Comparison of ENCODE assay signal across 1 cellular context in the genomic region with DNA sequence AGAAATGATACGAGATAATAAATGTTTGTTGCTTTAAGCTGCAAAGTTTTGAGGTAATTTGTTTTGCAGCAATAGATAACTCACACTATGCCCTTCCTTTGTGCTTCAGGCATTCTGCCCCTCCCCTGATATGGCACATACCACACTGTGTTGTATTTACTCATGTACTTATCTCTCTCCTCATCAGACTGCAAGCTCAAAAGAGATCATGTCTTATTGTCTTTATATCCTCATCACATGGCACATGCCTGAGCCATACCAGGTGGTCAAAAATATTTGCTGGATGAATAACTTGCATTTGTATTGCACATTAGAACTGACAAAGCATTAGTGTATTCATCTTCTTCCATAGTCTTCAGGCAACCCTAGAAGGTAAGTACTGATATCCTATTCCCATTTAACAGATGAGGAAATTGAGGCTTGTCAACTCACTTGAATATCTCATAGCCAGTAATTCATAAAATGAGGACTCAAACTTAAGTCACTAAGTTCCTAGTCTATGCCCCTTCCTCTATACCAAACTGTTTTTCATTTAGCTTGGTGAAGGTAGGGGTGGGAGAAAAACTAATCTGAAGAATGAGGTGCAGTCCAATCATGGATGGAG.
TF ChIP-seq lines count a peak whose summit lies in the region.

No MANE protein-coding gene starts in this region.

TF ChIP-seq in K562, 482 proteins besides CTCF, POLR2A, EP300 and RAD21 (continued from another document):
- TF ChIP-seq, protein P1, sequence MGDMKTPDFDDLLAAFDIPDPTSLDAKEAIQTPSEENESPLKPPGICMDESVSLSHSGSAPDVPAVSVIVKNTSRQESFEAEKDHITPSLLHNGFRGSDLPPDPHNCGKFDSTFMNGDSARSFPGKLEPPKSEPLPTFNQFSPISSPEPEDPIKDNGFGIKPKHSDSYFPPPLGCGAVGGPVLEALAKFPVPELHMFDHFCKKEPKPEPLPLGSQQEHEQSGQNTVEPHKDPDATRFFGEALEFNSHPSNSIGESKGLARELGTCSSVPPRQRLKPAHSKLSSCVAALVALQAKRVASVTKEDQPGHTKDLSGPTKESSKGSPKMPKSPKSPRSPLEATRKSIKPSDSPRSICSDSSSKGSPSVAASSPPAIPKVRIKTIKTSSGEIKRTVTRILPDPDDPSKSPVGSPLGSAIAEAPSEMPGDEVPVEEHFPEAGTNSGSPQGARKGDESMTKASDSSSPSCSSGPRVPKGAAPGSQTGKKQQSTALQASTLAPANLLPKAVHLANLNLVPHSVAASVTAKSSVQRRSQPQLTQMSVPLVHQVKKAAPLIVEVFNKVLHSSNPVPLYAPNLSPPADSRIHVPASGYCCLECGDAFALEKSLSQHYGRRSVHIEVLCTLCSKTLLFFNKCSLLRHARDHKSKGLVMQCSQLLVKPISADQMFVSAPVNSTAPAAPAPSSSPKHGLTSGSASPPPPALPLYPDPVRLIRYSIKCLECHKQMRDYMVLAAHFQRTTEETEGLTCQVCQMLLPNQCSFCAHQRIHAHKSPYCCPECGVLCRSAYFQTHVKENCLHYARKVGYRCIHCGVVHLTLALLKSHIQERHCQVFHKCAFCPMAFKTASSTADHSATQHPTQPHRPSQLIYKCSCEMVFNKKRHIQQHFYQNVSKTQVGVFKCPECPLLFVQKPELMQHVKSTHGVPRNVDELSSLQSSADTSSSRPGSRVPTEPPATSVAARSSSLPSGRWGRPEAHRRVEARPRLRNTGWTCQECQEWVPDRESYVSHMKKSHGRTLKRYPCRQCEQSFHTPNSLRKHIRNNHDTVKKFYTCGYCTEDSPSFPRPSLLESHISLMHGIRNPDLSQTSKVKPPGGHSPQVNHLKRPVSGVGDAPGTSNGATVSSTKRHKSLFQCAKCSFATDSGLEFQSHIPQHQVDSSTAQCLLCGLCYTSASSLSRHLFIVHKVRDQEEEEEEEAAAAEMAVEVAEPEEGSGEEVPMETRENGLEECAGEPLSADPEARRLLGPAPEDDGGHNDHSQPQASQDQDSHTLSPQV (IDR thresholded peaks at IDR 0.05) = peak; percentile 7; the same call in 1 of the 2 replicates
- TF ChIP-seq, protein P2, sequence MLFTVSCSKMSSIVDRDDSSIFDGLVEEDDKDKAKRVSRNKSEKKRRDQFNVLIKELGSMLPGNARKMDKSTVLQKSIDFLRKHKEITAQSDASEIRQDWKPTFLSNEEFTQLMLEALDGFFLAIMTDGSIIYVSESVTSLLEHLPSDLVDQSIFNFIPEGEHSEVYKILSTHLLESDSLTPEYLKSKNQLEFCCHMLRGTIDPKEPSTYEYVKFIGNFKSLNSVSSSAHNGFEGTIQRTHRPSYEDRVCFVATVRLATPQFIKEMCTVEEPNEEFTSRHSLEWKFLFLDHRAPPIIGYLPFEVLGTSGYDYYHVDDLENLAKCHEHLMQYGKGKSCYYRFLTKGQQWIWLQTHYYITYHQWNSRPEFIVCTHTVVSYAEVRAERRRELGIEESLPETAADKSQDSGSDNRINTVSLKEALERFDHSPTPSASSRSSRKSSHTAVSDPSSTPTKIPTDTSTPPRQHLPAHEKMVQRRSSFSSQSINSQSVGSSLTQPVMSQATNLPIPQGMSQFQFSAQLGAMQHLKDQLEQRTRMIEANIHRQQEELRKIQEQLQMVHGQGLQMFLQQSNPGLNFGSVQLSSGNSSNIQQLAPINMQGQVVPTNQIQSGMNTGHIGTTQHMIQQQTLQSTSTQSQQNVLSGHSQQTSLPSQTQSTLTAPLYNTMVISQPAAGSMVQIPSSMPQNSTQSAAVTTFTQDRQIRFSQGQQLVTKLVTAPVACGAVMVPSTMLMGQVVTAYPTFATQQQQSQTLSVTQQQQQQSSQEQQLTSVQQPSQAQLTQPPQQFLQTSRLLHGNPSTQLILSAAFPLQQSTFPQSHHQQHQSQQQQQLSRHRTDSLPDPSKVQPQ (CRISPR knock-in tag; IDR thresholded peaks at IDR 0.05; ENCODE audit: borderline replicate concordance) = no peak
- no peak for TF ChIP-seq CHD2 (IDR thresholded peaks at IDR 0.05; ENCODE audit: low read depth, low read length)
- TF ChIP-seq, protein P3, sequence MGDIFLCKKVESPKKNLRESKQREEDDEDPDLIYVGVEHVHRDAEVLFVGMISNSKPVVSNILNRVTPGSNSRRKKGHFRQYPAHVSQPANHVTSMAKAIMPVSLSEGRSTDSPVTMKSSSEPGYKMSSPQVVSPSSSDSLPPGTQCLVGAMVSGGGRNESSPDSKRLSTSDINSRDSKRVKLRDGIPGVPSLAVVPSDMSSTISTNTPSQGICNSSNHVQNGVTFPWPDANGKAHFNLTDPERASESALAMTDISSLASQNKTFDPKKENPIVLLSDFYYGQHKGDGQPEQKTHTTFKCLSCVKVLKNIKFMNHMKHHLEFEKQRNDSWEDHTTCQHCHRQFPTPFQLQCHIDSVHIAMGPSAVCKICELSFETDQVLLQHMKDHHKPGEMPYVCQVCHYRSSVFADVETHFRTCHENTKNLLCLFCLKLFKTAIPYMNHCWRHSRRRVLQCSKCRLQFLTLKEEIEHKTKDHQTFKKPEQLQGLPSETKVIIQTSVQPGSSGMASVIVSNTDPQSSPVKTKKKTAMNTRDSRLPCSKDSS (IDR thresholded peaks at IDR 0.05; ENCODE audit: low read depth, partially characterized antibody) = no peak
- TF ChIP-seq, protein P4, sequence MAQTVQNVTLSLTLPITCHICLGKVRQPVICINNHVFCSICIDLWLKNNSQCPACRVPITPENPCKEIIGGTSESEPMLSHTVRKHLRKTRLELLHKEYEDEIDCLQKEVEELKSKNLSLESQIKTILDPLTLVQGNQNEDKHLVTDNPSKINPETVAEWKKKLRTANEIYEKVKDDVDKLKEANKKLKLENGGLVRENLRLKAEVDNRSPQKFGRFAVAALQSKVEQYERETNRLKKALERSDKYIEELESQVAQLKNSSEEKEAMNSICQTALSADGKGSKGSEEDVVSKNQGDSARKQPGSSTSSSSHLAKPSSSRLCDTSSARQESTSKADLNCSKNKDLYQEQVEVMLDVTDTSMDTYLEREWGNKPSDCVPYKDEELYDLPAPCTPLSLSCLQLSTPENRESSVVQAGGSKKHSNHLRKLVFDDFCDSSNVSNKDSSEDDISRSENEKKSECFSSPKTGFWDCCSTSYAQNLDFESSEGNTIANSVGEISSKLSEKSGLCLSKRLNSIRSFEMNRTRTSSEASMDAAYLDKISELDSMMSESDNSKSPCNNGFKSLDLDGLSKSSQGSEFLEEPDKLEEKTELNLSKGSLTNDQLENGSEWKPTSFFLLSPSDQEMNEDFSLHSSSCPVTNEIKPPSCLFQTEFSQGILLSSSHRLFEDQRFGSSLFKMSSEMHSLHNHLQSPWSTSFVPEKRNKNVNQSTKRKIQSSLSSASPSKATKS (CRISPR knock-in tag; IDR thresholded peaks at IDR 0.05) = no peak
- no peak for TF ChIP-seq CBFA2T2 (conservative IDR thresholded peaks at IDR 0.05)
- no peak for TF ChIP-seq ELF1 (tag; IDR thresholded peaks at IDR 0.05)
- TF ChIP-seq, protein P5, sequence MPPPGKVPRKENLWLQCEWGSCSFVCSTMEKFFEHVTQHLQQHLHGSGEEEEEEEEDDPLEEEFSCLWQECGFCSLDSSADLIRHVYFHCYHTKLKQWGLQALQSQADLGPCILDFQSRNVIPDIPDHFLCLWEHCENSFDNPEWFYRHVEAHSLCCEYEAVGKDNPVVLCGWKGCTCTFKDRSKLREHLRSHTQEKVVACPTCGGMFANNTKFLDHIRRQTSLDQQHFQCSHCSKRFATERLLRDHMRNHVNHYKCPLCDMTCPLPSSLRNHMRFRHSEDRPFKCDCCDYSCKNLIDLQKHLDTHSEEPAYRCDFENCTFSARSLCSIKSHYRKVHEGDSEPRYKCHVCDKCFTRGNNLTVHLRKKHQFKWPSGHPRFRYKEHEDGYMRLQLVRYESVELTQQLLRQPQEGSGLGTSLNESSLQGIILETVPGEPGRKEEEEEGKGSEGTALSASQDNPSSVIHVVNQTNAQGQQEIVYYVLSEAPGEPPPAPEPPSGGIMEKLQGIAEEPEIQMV (tag; conservative IDR thresholded peaks at IDR 0.05; ENCODE audit: low read depth) = no peak
- no peak for TF ChIP-seq CAMTA2 (CRISPR knock-in tag; conservative IDR thresholded peaks at IDR 0.05)
- no peak for TF ChIP-seq DDX20 (tag; IDR thresholded peaks at IDR 0.05; ENCODE audit: low read depth)
- no peak for TF ChIP-seq KAT2B (IDR thresholded peaks at IDR 0.05; ENCODE audit: low read depth, low read length)
- TF ChIP-seq KDM5B (IDR thresholded peaks at IDR 0.05; ENCODE audit: insufficient replicate concordance, low read depth, low read length) = no peak
- TF ChIP-seq CTBP1 (IDR thresholded peaks at IDR 0.05; ENCODE audit: borderline replicate concordance) = 0 out of 2 replicates have a peak, but pooled peaks have one; percentile 14
- TF ChIP-seq KLF13 (tag; IDR thresholded peaks at IDR 0.05; ENCODE audit: borderline replicate concordance, low read depth) = no peak
- TF ChIP-seq NR4A1 (CRISPR knock-in tag; IDR thresholded peaks at IDR 0.05) = no peak
- TF ChIP-seq NR4A1 (tag; IDR thresholded peaks at IDR 0.05) = no peak
- TF ChIP-seq, protein P6, sequence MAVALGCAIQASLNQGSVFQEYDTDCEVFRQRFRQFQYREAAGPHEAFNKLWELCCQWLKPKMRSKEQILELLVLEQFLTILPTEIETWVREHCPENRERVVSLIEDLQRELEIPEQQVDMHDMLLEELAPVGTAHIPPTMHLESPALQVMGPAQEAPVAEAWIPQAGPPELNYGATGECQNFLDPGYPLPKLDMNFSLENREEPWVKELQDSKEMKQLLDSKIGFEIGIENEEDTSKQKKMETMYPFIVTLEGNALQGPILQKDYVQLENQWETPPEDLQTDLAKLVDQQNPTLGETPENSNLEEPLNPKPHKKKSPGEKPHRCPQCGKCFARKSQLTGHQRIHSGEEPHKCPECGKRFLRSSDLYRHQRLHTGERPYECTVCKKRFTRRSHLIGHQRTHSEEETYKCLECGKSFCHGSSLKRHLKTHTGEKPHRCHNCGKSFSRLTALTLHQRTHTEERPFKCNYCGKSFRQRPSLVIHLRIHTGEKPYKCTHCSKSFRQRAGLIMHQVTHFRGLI (CRISPR knock-in tag; IDR thresholded peaks at IDR 0.05) = no peak
- TF ChIP-seq, protein P7, sequence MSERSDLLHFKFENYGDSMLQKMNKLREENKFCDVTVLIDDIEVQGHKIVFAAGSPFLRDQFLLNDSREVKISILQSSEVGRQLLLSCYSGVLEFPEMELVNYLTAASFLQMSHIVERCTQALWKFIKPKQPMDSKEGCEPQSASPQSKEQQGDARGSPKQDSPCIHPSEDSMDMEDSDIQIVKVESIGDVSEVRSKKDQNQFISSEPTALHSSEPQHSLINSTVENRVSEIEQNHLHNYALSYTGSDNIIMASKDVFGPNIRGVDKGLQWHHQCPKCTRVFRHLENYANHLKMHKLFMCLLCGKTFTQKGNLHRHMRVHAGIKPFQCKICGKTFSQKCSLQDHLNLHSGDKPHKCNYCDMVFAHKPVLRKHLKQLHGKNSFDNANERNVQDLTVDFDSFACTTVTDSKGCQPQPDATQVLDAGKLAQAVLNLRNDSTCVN (CRISPR knock-in tag; IDR thresholded peaks at IDR 0.05) = no peak
- no peak for TF ChIP-seq ARID2 (IDR thresholded peaks at IDR 0.05)
- TF ChIP-seq CREBBP (IDR thresholded peaks at IDR 0.05; ENCODE audit: low read depth, low read length) = no peak
- TF ChIP-seq, protein P8, sequence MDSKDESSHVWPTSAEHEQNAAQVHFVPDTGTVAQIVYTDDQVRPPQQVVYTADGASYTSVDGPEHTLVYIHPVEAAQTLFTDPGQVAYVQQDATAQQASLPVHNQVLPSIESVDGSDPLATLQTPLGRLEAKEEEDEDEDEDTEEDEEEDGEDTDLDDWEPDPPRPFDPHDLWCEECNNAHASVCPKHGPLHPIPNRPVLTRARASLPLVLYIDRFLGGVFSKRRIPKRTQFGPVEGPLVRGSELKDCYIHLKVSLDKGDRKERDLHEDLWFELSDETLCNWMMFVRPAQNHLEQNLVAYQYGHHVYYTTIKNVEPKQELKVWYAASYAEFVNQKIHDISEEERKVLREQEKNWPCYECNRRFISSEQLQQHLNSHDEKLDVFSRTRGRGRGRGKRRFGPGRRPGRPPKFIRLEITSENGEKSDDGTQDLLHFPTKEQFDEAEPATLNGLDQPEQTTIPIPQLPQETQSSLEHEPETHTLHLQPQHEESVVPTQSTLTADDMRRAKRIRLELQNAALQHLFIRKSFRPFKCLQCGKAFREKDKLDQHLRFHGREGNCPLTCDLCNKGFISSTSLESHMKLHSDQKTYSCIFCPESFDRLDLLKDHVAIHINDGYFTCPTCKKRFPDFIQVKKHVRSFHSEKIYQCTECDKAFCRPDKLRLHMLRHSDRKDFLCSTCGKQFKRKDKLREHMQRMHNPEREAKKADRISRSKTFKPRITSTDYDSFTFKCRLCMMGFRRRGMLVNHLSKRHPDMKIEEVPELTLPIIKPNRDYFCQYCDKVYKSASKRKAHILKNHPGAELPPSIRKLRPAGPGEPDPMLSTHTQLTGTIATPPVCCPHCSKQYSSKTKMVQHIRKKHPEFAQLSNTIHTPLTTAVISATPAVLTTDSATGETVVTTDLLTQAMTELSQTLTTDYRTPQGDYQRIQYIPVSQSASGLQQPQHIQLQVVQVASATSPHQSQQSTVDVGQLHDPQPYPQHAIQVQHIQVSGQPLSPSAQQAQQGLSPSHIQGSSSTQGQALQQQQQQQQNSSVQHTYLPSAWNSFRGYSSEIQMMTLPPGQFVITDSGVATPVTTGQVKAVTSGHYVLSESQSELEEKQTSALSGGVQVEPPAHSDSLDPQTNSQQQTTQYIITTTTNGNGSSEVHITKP (IDR thresholded peaks at IDR 0.05; ENCODE audit: partially characterized antibody) = peak; percentile 33
- TF ChIP-seq BCL6 (CRISPR knock-in tag; IDR thresholded peaks at IDR 0.05) = no peak
- no peak for TF ChIP-seq ZFP30 (CRISPR knock-in tag; IDR thresholded peaks at IDR 0.05; ENCODE audit: borderline replicate concordance)
- no peak for TF ChIP-seq ELF2 (CRISPR knock-in tag; IDR thresholded peaks at IDR 0.05)
- TF ChIP-seq MEF2D (tag; conservative IDR thresholded peaks at IDR 0.05; ENCODE audit: low read depth) = no peak
- no peak for TF ChIP-seq ZNF263 (CRISPR knock-in tag; IDR thresholded peaks at IDR 0.05; ENCODE audit: borderline replicate concordance)
